In genomic region chr4:12459126-12459525, GRCh38 we compare ENCODE assay signal across 27 cellular contexts.
"Had no signal": no experiment of that assay in that cellular context is flagged by ENCODE, and none has a peak within 500 bp of the region (broad histone marks: within the 10 kb centered on the region; RNA-seq: fewer than 3 reads in every experiment).

No MANE protein-coding gene starts in this region.

- H3K27me3 ChIP-seq: stomach, suprapubic skin, testis, thyroid gland, tibial artery, tibial nerve, transverse colon, upper lobe of left lung, upper lobe of right lung, uterus, vagina had no signal

- H3K27ac ChIP-seq: stomach, suprapubic skin, testis, thoracic aorta, thyroid gland, tibial artery, tibial nerve, transverse colon, upper lobe of left lung, upper lobe of right lung, uterus, vagina had no signal

- ATAC-seq: stimulated activated effector memory CD8-positive, alpha-beta T cell treated with anti-CD3 and anti-CD28 coated beads, Interleukin-12 subunit alpha, Interleukin-12 subunit beta, amount 100 ng/mL, for 72 hours; stimulated activated memory B cell treated with anti-CD40 and anti-IgM and Interleukin-4, amounts not matched to agents 10 μg/mL and 1 μg/mL and 100 μg/mL, for 72 hours; stimulated activated naive B cell treated with anti-CD40 and anti-IgM and Interleukin-4, amounts not matched to agents 10 μg/mL and 1 μg/mL and 100 μg/mL, for 72 hours; stimulated activated naive CD8-positive, alpha-beta T cell treated with anti-CD3 and anti-CD28 coated beads, Interleukin-15, amount 100 ng/mL, for 72 hours; stimulated activated naive CD8-positive, alpha-beta T cell treated with anti-CD3 and anti-CD28 coated beads, Interleukin-15, Interleukin-2, amounts not matched to agents 100 U/mL and 50 U/mL, for 24 hours; upper lobe of right lung had no signal

- FAIRE-seq: urothelium cell line had no signal

- H3K4me1 ChIP-seq: stomach, suprapubic skin, testis, thyroid gland, tibial artery, tibial nerve, transverse colon, upper lobe of left lung, upper lobe of right lung, uterus, vagina had no signal

- H3K4me3 ChIP-seq: stomach, suprapubic skin, testis, thoracic aorta, thyroid gland, tibial artery, tibial nerve, transverse colon, upper lobe of left lung, upper lobe of right lung, uterus, vagina had no signal

- DNase-seq: stimulated activated CD4-positive, alpha-beta T cell treated with anti-CD3 and anti-CD28 coated beads, Interleukin-2, amount 100 ng/mL, for 48 hours; stimulated activated CD4-positive, alpha-beta T cell treated with anti-CD3 and anti-CD28 coated beads, Interleukin-4, amount 100 ng/mL, for 1 hour; stimulated activated CD4-positive, alpha-beta T cell treated with anti-CD3 and anti-CD28 coated beads, Interleukin-4, amount 100 ng/mL, for 24 hours; stimulated activated CD4-positive, alpha-beta T cell treated with anti-CD3 and anti-CD28 coated beads, Interleukin-4, amount 100 ng/mL, for 4 hours; stimulated activated CD8-positive, alpha-beta memory T cell treated with anti-CD3 and anti-CD28 coated beads, Interleukin-4, amount 100 ng/mL, for 48 hours; stimulated activated naive B cell treated with anti-CD40 and anti-IgM and Interleukin-4, amounts not matched to agents 10 μg/mL and 1 μg/mL and 100 μg/mL, for 72 hours; stimulated activated naive CD4-positive, alpha-beta T cell; stimulated activated naive CD4-positive, alpha-beta T cell treated with Interleukin-2 at 50 U/mL for 16 hours; stimulated activated naive CD8-positive, alpha-beta T cell treated with anti-CD3 and anti-CD28 coated beads, Interleukin-15, amount 100 ng/mL, for 72 hours; stimulated activated naive CD8-positive, alpha-beta T cell treated with anti-CD3 and anti-CD28 coated beads, Interleukin-15, Interleukin-2, amounts not matched to agents 100 U/mL and 50 U/mL, for 24 hours; stomach; substantia nigra; testis; thyroid gland; tibial artery; transverse colon; trophoblast cell; upper lobe of right lung; uterus had no signal

- H3K36me3 ChIP-seq: stomach, suprapubic skin, thoracic aorta, thyroid gland, tibial artery, tibial nerve, transverse colon, upper lobe of left lung, upper lobe of right lung, uterus, vagina had no signal

- H3K9me3 ChIP-seq: suprapubic skin, testis, thoracic aorta, thyroid gland, tibial artery, tibial nerve, transverse colon, upper lobe of left lung, upper lobe of right lung, uterus, vagina had no signal
